8 cellular contexts compared by ENCODE assay signal in genomic region chr11:70397983-70398833, GRCh38. TPM values are rescaled to one million over a fixed set of nuclear protein-coding genes. Genes with fewer than 3 reads are reported as not detected.
DNase-seq lines count a peak whose midpoint lies in the region; ATAC-seq, FAIRE-seq and TF ChIP-seq lines count a peak whose summit lies in the region.

Gene CTTN (plus strand): TSS chr11:70398529. CDS start chr11:70407298, 8,769 bp downstream.

- H3K4me3 ChIP-seq in GM08714 (ENCODE audit: low read length) (peak within 1 kb of the TSS; percentile 64), dorsolateral prefrontal cortex (peak within 1 kb of the TSS; percentile 59 to 96 (median 87)), HepG2 (replicated peaks in 1 of 3; ENCODE audit: insufficient read depth in 1 of 3, low read depth in 2 of 3, low read length in 3 of 3) (peak within 1 kb of the TSS; percentile 75 to 93 (median 90))

- peak within 1 kb of the TSS; percentile 87 for H2AFZ ChIP-seq in HepG2 (ENCODE audit: low read length)

- ATAC-seq in HG03521 (IDR thresholded peaks at IDR 0.05; ENCODE audit: unreplicated experiment) (peak; percentile 47), HepG2 (peak; percentile 92)

- TF ChIP-seq CTCF in dorsolateral prefrontal cortex (IDR thresholded peaks at IDR 0.05 in 54 of 56, conservative IDR thresholded peaks at IDR 0.05 in 2 of 56; ENCODE audit: low read depth in 1 of 56, partially characterized antibody in 56 of 56) = peak in 18 of 56 donors; percentile 5 to 49 (median 16)
- no peak for TF ChIP-seq CTCF in HepG2 (CRISPR knock-in tag; IDR thresholded peaks at IDR 0.05)

- peaks cover 48% of the 10 kb centered on the region for H3K4me1 ChIP-seq in HepG2 (ENCODE audit: insufficient read depth, low read length)

- H3K27ac ChIP-seq in dorsolateral prefrontal cortex (peak within 1 kb of the TSS in 57 of 59 donors; percentile 32 to 92 (median 77)), HepG2 (ENCODE audit: extremely low read length, insufficient read depth, low read length) (peak within 1 kb of the TSS; percentile 71)

- in situ Hi-C loops in HepG2 (cut with HindIII; ENCODE audit: extremely low pct_ligation_motif_present, low pct_unique_long_range_greater_than_20kb) = no loop called here

- no peaks in the 10 kb centered on the region for H3K9me3 ChIP-seq in HepG2 (ENCODE audit: low read length)

- H3K4me3 Mint-ChIP-seq in activated CD4-positive, alpha-beta memory T cell treated with anti-CD3 and anti-CD28 coated beads, Interleukin-2, amount 10 ng/mL, durations not matched to agents 7 days and 5 days = peak within 1 kb of the TSS; percentile 66

- intact Hi-C loops in dorsolateral prefrontal cortex (cut with DNase I) = loop anchor here (5.0 to 10.0 kb wide), 3 partner anchors 126 to 193 kb away; partner anchors contain the start of genes FADD (in 1 of the 2) and PPFIA1 (in 1 of the 2)
- intact Hi-C loops in HepG2 (cut with micrococcal nuclease; ENCODE audit: unreplicated experiment) = loop anchor here (10.0 kb wide), 1 partner anchor 1103 kb away; the partner anchor contains the start of gene MYEOV

- TF ChIP-seq RAD21 in HepG2 (CRISPR knock-in tag; IDR thresholded peaks at IDR 0.05) = peak; percentile 35; the same call in 1 of the 2 replicates

- no peaks in the 10 kb centered on the region for H3K36me3 Mint-ChIP-seq in activated CD4-positive, alpha-beta memory T cell treated with anti-CD3 and anti-CD28 coated beads, Interleukin-2, amount 10 ng/mL, durations not matched to agents 7 days and 5 days (ENCODE audit: low read depth)

- H4K20me1 ChIP-seq in HepG2 (ENCODE audit: insufficient read depth, low read length) = peaks cover 25% of the 10 kb centered on the region

- H3K27me3 ChIP-seq in dorsolateral prefrontal cortex = no peaks in the 10 kb centered on the region
- H3K27me3 ChIP-seq in HepG2 (ENCODE audit: control insufficient read depth in 1 of 2, insufficient read depth in 2 of 2, low read length in 2 of 2) = no peaks in the 10 kb centered on the region; a peak in 1 of 5 replicates

- peak; percentile 97 for DNase-seq in NCI-H69 (lab: John Stamatoyannopoulos, UW)
- peak; percentile 63 for DNase-seq in activated CD4-positive, alpha-beta memory T cell treated with anti-CD3 and anti-CD28 coated beads, Interleukin-2, amount 10 ng/mL, durations not matched to agents 7 days and 5 days
- DNase-seq in dorsolateral prefrontal cortex = peak; percentile 68 to 88 (median 77)
- peak; percentile 79 for DNase-seq in HepG2 (ENCODE audit: low spot score)
- peak; percentile 57 for DNase-seq in stimulated activated CD4-positive, alpha-beta T cell treated with anti-CD3 and anti-CD28 coated beads, Interleukin-2, amount 100 ng/mL, for 4 hours (ENCODE audit: low read depth)
- DNase-seq in middle frontal gyrus (ENCODE audit: extremely low spot score, low spot score) = no peak

- POLR2A ChIA-PET in activated CD4-positive, alpha-beta memory T cell treated with anti-CD3 and anti-CD28 coated beads, Interleukin-2, amount 10 ng/mL, durations not matched to agents 7 days and 5 days (lab: Charles Lee) = interaction anchor here (1.1 kb wide), 1 partner anchor 34 kb away, joined by 4 read pairs; no protein-coding TSS in a partner anchor
- POLR2A ChIA-PET in HepG2 (lab: Yijun Ruan, JAX) = interaction anchor here (0.6 to 2.3 kb wide), 2 partner anchors 8 to 9 kb away, joined by 5 to 6 read pairs; no protein-coding TSS in a partner anchor

- H3K36me3 ChIP-seq in HepG2 (replicated peaks in 1 of 2; ENCODE audit: control insufficient read depth in 1 of 2, insufficient read depth in 2 of 2, low read length in 2 of 2) = peaks cover 2 to 16% of the 10 kb centered on the region in 2 experiments; a peak in 4 of 5 replicates

- no TSS peak for BruUV-seq in HepG2 (replicated peaks; lab: Mats Ljungman, UMichigan)

- peak within 1 kb of the TSS; percentile 86 for H3K9ac ChIP-seq in HepG2 (ENCODE audit: insufficient read depth, low read depth, low read length)

- TF ChIP-seq EP300 in HepG2 (IDR thresholded peaks at IDR 0.05; ENCODE audit: low read depth in 2 of 2, low read length in 2 of 2) = no peak
- peak; percentile 11; the same call in 1 of the 2 replicates for TF ChIP-seq EP300 in HepG2 (CRISPR knock-in tag; IDR thresholded peaks at IDR 0.05; ENCODE audit: borderline replicate concordance)

- H3K27ac Mint-ChIP-seq in activated CD4-positive, alpha-beta memory T cell treated with anti-CD3 and anti-CD28 coated beads, Interleukin-2, amount 10 ng/mL, durations not matched to agents 7 days and 5 days = peak within 1 kb of the TSS; percentile 41

- FAIRE-seq in HepG2 (lab: Jason Lieb, UNC) = no peak

- peak; percentile 62 to 90 for TF ChIP-seq POLR2A in HepG2 (IDR thresholded peaks at IDR 0.05; ENCODE audit: insufficient read depth in 1 of 2, low read depth in 2 of 2, low read length in 2 of 2)

- peaks cover 63% of the 10 kb centered on the region for H3K27me3 Mint-ChIP-seq in activated CD4-positive, alpha-beta memory T cell treated with anti-CD3 and anti-CD28 coated beads, Interleukin-2, amount 10 ng/mL, durations not matched to agents 7 days and 5 days

- no peaks in the 10 kb centered on the region for H3K9me3 Mint-ChIP-seq in activated CD4-positive, alpha-beta memory T cell treated with anti-CD3 and anti-CD28 coated beads, Interleukin-2, amount 10 ng/mL, durations not matched to agents 7 days and 5 days

- peaks cover 61% of the 10 kb centered on the region for H3K79me2 ChIP-seq in HepG2 (ENCODE audit: insufficient read depth, low read length)

- H3K4me1 Mint-ChIP-seq in activated CD4-positive, alpha-beta memory T cell treated with anti-CD3 and anti-CD28 coated beads, Interleukin-2, amount 10 ng/mL, durations not matched to agents 7 days and 5 days = peaks cover 21% of the 10 kb centered on the region

- CTCF ChIA-PET in activated CD4-positive, alpha-beta memory T cell treated with anti-CD3 and anti-CD28 coated beads, Interleukin-2, amount 10 ng/mL, durations not matched to agents 7 days and 5 days (lab: Charles Lee) = no interaction called here
- CTCF ChIA-PET in HepG2 (lab: Yijun Ruan, JAX; ENCODE audit: low intra/inter-chr PET ratio, low total read pairs) = no interaction called here

- peak within 1 kb of the TSS; percentile 82 for H3K4me2 ChIP-seq in HepG2 (ENCODE audit: low read depth, low read length)

- WGBS in HepG2 (ENCODE audit: low lambda C conversion rate) = 0% methylated on average over 13 of the region's 93 CpGs

TF ChIP-seq in HepG2, 621 proteins besides CTCF, POLR2A, EP300 and RAD21 (continues in another document):
- TF ChIP-seq PHF21A (CRISPR knock-in tag; IDR thresholded peaks at IDR 0.05) = peak; percentile 65; the same call in 1 of the 2 replicates
- TF ChIP-seq ATF7-NPFF (CRISPR knock-in tag; IDR thresholded peaks at IDR 0.05; ENCODE audit: low read depth) = peak; percentile 34; the same call in 1 of the 2 replicates
- no peak for TF ChIP-seq SP140L (CRISPR knock-in tag; IDR thresholded peaks at IDR 0.05; ENCODE audit: borderline replicate concordance)
- no peak for TF ChIP-seq HNF4G (IDR thresholded peaks at IDR 0.05; ENCODE audit: borderline replicate concordance, low read depth, low read length)
- TF ChIP-seq HNF4G (CRISPR knock-in tag; IDR thresholded peaks at IDR 0.05; ENCODE audit: borderline replicate concordance, low read depth) = peak; percentile 64; the same call in 1 of the 2 replicates
- TF ChIP-seq ZNF276 (CRISPR knock-in tag; IDR thresholded peaks at IDR 0.05; ENCODE audit: low read depth) = 0 out of 2 replicates have a peak, but pooled peaks have one; percentile 43

RNA-seq across cellular contexts. Expression of gene CTTN, which starts in this region (rescaled TPM):
- total RNA-seq in activated CD4-positive, alpha-beta memory T cell treated with anti-CD3 and anti-CD28 coated beads, Interleukin-2, amount 10 ng/mL, durations not matched to agents 7 days and 5 days = 1 to 10 TPM; 1.7 to 1.9 TPM
- 100 to 1,000 TPM; 183 to 372 (median 269) TPM for total RNA-seq in dorsolateral prefrontal cortex
- 83.4 and 114 TPM in 2 replicates for total RNA-seq in HepG2 (2016; rRNA removed; fragmentation: Illumina TruSeq; extraction: Trizol)
- total RNA-seq in HepG2 (2016; cell fraction: cytosol; rRNA removed; fragmentation: Illumina TruSeq; extraction: Trizol; ENCODE audit: low read depth) = 24.8 and 25.9 TPM in 2 replicates
- 73.1 and 116 TPM in 2 replicates for total RNA-seq in HepG2 (2016; cell fraction: insoluble cytoplasmic fraction; rRNA removed; fragmentation: Illumina TruSeq; extraction: Trizol)
- 32.0 and 33.7 TPM in 2 replicates for total RNA-seq in HepG2 (2016; cell fraction: membrane; rRNA removed; fragmentation: Illumina TruSeq; extraction: Trizol)
- 137 and 150 TPM in 2 replicates for total RNA-seq in HepG2 (2016; cell fraction: nucleus; rRNA removed; fragmentation: Illumina TruSeq; extraction: Trizol)
- 84.4 and 113 TPM in 2 replicates for polyA plus RNA-seq in HepG2 (2011; rRNA removed)
- 33.9 and 36.5 TPM in 2 replicates for polyA plus RNA-seq in HepG2 (2011; cell fraction: cytosol; rRNA removed)
- 750 and 779 TPM in 2 replicates for polyA plus RNA-seq in HepG2 (2011; cell fraction: nucleus; rRNA removed)
- 108 and 143 TPM in 2 replicates for polyA plus RNA-seq in HepG2 (2012)
- 12.3 and 19.6 TPM in 2 replicates for polyA plus RNA-seq in HepG2 (2016; cell fraction: cytosol; fragmentation: Illumina TruSeq; extraction: Trizol; ENCODE audit: low read depth)
- polyA plus RNA-seq in HepG2 (2016; cell fraction: insoluble cytoplasmic fraction; fragmentation: Illumina TruSeq; extraction: Trizol; ENCODE audit: low read depth) = 66.5 and 76.4 TPM in 2 replicates
- polyA plus RNA-seq in HepG2 (2016; cell fraction: membrane; fragmentation: Illumina TruSeq; extraction: Trizol; ENCODE audit: low read depth) = 13.0 and 13.5 TPM in 2 replicates
- 282 and 310 TPM in 2 replicates for polyA plus RNA-seq in HepG2 (2016; cell fraction: nucleus; fragmentation: Illumina TruSeq; extraction: Trizol; ENCODE audit: insufficient read depth, low read depth)
- 87.3 and 152 TPM in 2 replicates for polyA minus RNA-seq in HepG2 (2011; rRNA and poly(A)+ RNA removed; ENCODE audit: low replicate concordance)
- polyA minus RNA-seq in HepG2 (2011; cell fraction: cytosol; rRNA and poly(A)+ RNA removed) = 29.2 and 32.4 TPM in 2 replicates
- 286 and 330 TPM in 2 replicates for polyA minus RNA-seq in HepG2 (2011; cell fraction: nucleus; rRNA and poly(A)+ RNA removed)

Comparison
In these comparisons a context has a peak if more than half of its experiments do, and no peak if none do; other contexts are left out.
1. RNA of gene CTTN (total RNA-seq): 183 to 372 TPM in dorsolateral prefrontal cortex and 24.8 to 150 TPM in HepG2; 1.7 to 1.9 TPM in activated CD4-positive, alpha-beta memory T cell treated with anti-CD3 and anti-CD28 coated beads, Interleukin-2, amount 10 ng/mL, durations not matched to agents 7 days and 5 days; every median in the first group is over 4 times any median in the second.
2. Peak in every context shown above with its lines, with median percentiles within 50 percentile points of each other: H3K4me3 ChIP-seq.